ENCODE assay signal across 3 cellular contexts in the genomic region with DNA sequence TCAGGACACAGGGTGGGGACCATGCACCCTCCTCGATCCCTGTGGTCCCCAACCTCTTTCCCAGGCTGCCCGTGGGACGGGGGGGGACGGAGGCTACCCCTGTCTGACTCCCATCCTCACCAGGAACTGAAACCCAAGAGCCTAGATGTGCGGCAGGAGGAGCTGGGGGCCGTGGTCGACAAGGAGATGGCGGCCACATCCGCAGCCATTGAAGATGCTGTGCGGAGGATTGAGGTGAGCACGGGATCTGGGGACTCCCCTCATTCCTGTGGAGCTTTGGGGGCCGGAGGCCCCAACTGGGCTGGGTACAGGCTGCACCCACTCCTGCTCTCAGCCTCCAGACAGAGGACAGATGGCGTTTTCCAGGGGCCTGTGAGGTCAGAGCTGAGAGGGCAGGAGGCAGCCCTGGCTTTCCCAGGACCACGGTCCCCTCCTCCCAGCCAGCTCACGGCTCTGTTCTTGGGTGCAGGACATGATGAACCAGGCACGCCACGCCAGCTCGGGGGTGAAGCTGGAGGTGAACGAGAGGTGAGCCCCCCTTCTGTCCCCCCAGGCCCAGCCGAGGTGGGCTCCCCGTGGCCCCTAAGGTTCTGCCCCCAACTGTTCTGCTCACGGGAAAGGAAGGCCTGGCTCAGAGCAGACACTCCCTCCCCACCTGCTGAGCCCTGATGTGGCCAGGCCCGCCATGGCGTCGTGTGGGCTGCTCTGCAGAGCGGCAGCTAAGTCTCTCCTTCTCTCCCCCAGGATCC.
TF ChIP-seq lines count a peak whose summit lies in the region.

No MANE protein-coding gene starts in this region.

TF ChIP-seq in SK-N-SH, 30 proteins besides CTCF, POLR2A, EP300 and RAD21:
- TF ChIP-seq SIN3A (IDR thresholded peaks at IDR 0.05; ENCODE audit: borderline replicate concordance, low read depth, low read length) (no peak), MEF2A (IDR thresholded peaks at IDR 0.05; ENCODE audit: borderline replicate concordance, low read depth) (no peak), FOSL2 (IDR thresholded peaks at IDR 0.05; ENCODE audit: borderline replicate concordance, low read depth) (no peak), RCOR1 (IDR thresholded peaks at IDR 0.05; ENCODE audit: low read length) (no peak), POLR2AphosphoS5 (IDR thresholded peaks at IDR 0.05; ENCODE audit: low read depth, low read length) (no peak)
- TF ChIP-seq, protein P1, sequence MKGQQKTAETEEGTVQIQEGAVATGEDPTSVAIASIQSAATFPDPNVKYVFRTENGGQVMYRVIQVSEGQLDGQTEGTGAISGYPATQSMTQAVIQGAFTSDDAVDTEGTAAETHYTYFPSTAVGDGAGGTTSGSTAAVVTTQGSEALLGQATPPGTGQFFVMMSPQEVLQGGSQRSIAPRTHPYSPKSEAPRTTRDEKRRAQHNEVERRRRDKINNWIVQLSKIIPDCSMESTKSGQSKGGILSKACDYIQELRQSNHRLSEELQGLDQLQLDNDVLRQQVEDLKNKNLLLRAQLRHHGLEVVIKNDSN (IDR thresholded peaks at IDR 0.05; ENCODE audit: borderline replicate concordance, low read depth), result no peak
- TF ChIP-seq, protein P2, sequence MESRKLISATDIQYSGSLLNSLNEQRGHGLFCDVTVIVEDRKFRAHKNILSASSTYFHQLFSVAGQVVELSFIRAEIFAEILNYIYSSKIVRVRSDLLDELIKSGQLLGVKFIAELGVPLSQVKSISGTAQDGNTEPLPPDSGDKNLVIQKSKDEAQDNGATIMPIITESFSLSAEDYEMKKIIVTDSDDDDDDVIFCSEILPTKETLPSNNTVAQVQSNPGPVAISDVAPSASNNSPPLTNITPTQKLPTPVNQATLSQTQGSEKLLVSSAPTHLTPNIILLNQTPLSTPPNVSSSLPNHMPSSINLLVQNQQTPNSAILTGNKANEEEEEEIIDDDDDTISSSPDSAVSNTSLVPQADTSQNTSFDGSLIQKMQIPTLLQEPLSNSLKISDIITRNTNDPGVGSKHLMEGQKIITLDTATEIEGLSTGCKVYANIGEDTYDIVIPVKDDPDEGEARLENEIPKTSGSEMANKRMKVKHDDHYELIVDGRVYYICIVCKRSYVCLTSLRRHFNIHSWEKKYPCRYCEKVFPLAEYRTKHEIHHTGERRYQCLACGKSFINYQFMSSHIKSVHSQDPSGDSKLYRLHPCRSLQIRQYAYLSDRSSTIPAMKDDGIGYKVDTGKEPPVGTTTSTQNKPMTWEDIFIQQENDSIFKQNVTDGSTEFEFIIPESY (IDR thresholded peaks at IDR 0.05; ENCODE audit: borderline replicate concordance, low read depth), result no peak
- TF ChIP-seq, protein P3, sequence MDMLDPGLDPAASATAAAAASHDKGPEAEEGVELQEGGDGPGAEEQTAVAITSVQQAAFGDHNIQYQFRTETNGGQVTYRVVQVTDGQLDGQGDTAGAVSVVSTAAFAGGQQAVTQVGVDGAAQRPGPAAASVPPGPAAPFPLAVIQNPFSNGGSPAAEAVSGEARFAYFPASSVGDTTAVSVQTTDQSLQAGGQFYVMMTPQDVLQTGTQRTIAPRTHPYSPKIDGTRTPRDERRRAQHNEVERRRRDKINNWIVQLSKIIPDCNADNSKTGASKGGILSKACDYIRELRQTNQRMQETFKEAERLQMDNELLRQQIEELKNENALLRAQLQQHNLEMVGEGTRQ (IDR thresholded peaks at IDR 0.05; ENCODE audit: borderline replicate concordance, low read depth, low read length), result no peak

TF ChIP-seq in SK-N-SH treated with all-trans-retinoic acid at 6 μM for 48 hours, 23 proteins besides CTCF, POLR2A, EP300 and RAD21:
- no peak for TF ChIP-seq ESRRG (CRISPR knock-in tag; IDR thresholded peaks at IDR 0.05)
- TF ChIP-seq TCF4 (CRISPR knock-in tag; IDR thresholded peaks at IDR 0.05; ENCODE audit: borderline replicate concordance), result no peak
- TF ChIP-seq, protein P4, sequence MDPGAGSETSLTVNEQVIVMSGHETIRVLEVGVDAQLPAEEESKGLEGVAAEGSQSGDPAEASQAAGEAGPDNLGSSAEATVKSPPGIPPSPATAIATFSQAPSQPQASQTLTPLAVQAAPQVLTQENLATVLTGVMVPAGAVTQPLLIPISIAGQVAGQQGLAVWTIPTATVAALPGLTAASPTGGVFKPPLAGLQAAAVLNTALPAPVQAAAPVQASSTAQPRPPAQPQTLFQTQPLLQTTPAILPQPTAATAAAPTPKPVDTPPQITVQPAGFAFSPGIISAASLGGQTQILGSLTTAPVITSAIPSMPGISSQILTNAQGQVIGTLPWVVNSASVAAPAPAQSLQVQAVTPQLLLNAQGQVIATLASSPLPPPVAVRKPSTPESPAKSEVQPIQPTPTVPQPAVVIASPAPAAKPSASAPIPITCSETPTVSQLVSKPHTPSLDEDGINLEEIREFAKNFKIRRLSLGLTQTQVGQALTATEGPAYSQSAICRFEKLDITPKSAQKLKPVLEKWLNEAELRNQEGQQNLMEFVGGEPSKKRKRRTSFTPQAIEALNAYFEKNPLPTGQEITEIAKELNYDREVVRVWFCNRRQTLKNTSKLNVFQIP (CRISPR knock-in tag; IDR thresholded peaks at IDR 0.05; ENCODE audit: borderline replicate concordance, low read depth), result no peak
- TF ChIP-seq SNAI2 (CRISPR knock-in tag; IDR thresholded peaks at IDR 0.05), result no peak
- no peak for TF ChIP-seq GLIS3 (CRISPR knock-in tag; IDR thresholded peaks at IDR 0.05)
- no peak for TF ChIP-seq OSR1 (CRISPR knock-in tag; IDR thresholded peaks at IDR 0.05)
- TF ChIP-seq ISL1 (CRISPR knock-in tag; IDR thresholded peaks at IDR 0.05), result no peak
- no peak for TF ChIP-seq ZFP30 (CRISPR knock-in tag; IDR thresholded peaks at IDR 0.05)

TF ChIP-seq in HepG2, 621 proteins besides CTCF, POLR2A, EP300 and RAD21:
- TF ChIP-seq MYNN (CRISPR knock-in tag; IDR thresholded peaks at IDR 0.05; ENCODE audit: low read depth) (no peak), AGO1 (IDR thresholded peaks at IDR 0.05; ENCODE audit: low read depth, low read length, poor library complexity, severe bottlenecking) (peak; percentile 20)
